In the genomic region with DNA sequence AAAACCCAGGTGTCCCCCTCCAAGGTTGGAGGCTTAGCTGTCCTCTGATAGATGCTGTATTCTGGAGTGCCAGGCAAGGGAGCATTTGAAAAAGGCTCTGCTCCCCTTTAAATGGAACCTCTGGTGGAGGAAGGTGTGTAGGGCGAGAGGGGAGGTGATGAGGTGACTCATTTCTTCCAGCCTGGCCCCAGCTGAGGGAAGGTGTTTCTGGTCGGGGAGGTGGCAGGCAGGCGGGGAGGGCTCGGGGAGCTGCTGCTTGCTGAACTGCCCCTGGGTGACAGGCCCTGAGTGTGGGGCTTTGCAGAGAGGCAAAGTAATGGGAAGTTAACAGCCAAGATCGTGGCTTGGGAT, we compare ENCODE assay signal across 9 cellular contexts. TPM values are rescaled to one million over a fixed set of nuclear protein-coding genes. Genes with fewer than 3 reads are reported as not detected.
DNase-seq lines count a peak whose midpoint lies in the region; ATAC-seq and FAIRE-seq lines count a peak whose summit lies in the region.
"Had no signal": no experiment of that assay in that cellular context is flagged by ENCODE, and none has a peak within 500 bp of the region (broad histone marks: within the 10 kb centered on the region; RNA-seq: fewer than 3 reads in every experiment).

No MANE protein-coding gene starts in this region.

- no peaks in the 10 kb centered on the region for H3K36me3 Mint-ChIP-seq in natural killer cell treated with Interleukin-12 subunit alpha and Interleukin-12 subunit beta and Interleukin-15 and Interleukin-18, amount 100 ng/mL, for 72 hours

- peak; percentile 43 for ATAC-seq in HG03378 (IDR thresholded peaks at IDR 0.05; ENCODE audit: unreplicated experiment)
- peak; percentile 76 to 79 for ATAC-seq in natural killer cell treated with Interleukin-12 subunit alpha and Interleukin-12 subunit beta and Interleukin-15 and Interleukin-18, amount 100 ng/mL, for 72 hours
- no peak for ATAC-seq in HG02981 (IDR thresholded peaks at IDR 0.05; ENCODE audit: unreplicated experiment)
- ATAC-seq in GM21526 (IDR thresholded peaks at IDR 0.05; ENCODE audit: low FRiP score, unreplicated experiment): no peak

- DNase-seq in GM18507 (ENCODE audit: extremely low spot score, insufficient read length, low read depth): peak; percentile 76
- peak; percentile 75 for DNase-seq in activated T-cell treated with anti-CD3 and anti-CD28 coated beads for 1 hour (ENCODE audit: low read depth)
- peak; percentile 88 for DNase-seq in natural killer cell treated with Interleukin-12 subunit alpha and Interleukin-12 subunit beta and Interleukin-15 and Interleukin-18, amount 100 ng/mL, for 72 hours (ENCODE audit: low spot score)
- no peak for DNase-seq in cerebellar cortex (ENCODE audit: low spot score)
- DNase-seq in NCI-H1436 treated with DMSO at 0.1 percent for 48 hours (lab: John Stamatoyannopoulos, UW): no peak

- no peaks in the 10 kb centered on the region for H3K9me3 Mint-ChIP-seq in natural killer cell treated with Interleukin-12 subunit alpha and Interleukin-12 subunit beta and Interleukin-15 and Interleukin-18, amount 100 ng/mL, for 72 hours

- FAIRE-seq in GM18507 (lab: Jason Lieb, UNC): peak; percentile 95
- FAIRE-seq: endometrium had no signal

- H3K4me1 Mint-ChIP-seq in natural killer cell treated with Interleukin-12 subunit alpha and Interleukin-12 subunit beta and Interleukin-15 and Interleukin-18, amount 100 ng/mL, for 72 hours (ENCODE audit: low read depth in 2 of 2): peaks cover 72 to 91% of the 10 kb centered on the region in 2 donors

- H3K27ac Mint-ChIP-seq in natural killer cell treated with Interleukin-12 subunit alpha and Interleukin-12 subunit beta and Interleukin-15 and Interleukin-18, amount 100 ng/mL, for 72 hours: peak overlapping the region; percentile 82 to 99

- peak overlapping the region; percentile 82 for H3K4me3 Mint-ChIP-seq in natural killer cell treated with Interleukin-12 subunit alpha and Interleukin-12 subunit beta and Interleukin-15 and Interleukin-18, amount 100 ng/mL, for 72 hours

- H3K27me3 Mint-ChIP-seq in natural killer cell treated with Interleukin-12 subunit alpha and Interleukin-12 subunit beta and Interleukin-15 and Interleukin-18, amount 100 ng/mL, for 72 hours: no peaks in the 10 kb centered on the region

RNA-seq across cellular contexts. Expression of a gene that starts 18.8 kb away (rescaled TPM):
- 100 to 1,000 TPM; 161 to 167 TPM for total RNA-seq in natural killer cell treated with Interleukin-12 subunit alpha and Interleukin-12 subunit beta and Interleukin-15 and Interleukin-18, amount 100 ng/mL, for 72 hours

RNA-seq across cellular contexts. Expression of a gene that starts 57.1 kb away (rescaled TPM):
- total RNA-seq in natural killer cell treated with Interleukin-12 subunit alpha and Interleukin-12 subunit beta and Interleukin-15 and Interleukin-18, amount 100 ng/mL, for 72 hours: 10 to 100 TPM; 49.3 to 54.9 TPM

Comparison
In these comparisons a context has a peak if more than half of its experiments do, and no peak if none do; other contexts are left out.
1. DNase-seq: peak in GM18507 (single experiment), activated T-cell treated with anti-CD3 and anti-CD28 coated beads for 1 hour (single experiment) and natural killer cell treated with Interleukin-12 subunit alpha and Interleukin-12 subunit beta and Interleukin-15 and Interleukin-18, amount 100 ng/mL, for 72 hours (single experiment); none in cerebellar cortex (single experiment) and NCI-H1436 treated with DMSO at 0.1 percent for 48 hours (single experiment).
2. ATAC-seq: peak in HG03378 (single experiment) and natural killer cell treated with Interleukin-12 subunit alpha and Interleukin-12 subunit beta and Interleukin-15 and Interleukin-18, amount 100 ng/mL, for 72 hours (2 of 2); none in HG02981 (single experiment) and GM21526 (single experiment).